In the genomic region with DNA sequence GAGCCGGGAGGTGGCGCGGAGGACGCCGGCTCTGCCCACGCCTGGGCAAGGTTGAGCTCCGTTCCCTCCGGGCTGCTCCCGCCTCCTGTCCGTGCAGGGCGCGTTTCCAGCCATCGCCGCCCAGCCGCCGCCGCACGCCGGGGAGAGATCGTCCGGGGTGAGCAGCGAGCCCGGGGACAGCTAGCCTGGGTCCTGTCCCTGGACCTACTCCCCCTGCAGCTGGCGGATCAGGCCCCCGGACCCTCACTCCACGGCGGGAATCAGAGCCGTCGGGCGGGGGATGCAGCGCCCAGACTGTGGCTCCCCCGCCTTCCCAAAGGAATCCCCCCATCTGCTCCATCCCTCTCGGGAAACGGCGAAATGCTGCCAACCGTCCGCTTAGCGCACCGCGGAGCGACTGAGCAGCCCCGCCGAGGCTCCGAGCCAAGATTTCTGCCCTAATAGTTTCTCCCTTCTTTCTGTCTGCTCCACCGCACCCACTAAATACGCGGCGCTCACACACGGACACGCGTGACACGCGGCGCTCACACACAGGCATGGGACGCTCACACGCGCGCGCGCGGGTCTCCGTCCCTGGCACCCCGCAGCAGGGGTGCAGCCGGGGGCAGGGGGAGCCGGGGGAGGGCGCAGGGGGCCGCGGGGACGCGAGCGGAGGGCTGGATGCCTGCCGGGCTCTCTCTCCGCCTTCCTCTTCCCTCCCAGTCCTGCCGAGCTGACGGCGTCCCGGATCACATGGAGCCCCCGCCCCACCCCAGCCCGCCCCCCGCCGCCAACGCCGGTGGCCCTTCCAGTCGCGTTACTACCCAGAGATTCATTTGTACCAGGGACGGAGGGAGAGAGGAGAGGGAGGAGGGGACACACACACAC, we compare ENCODE assay signal across 9 cellular contexts. TPM values are rescaled to one million over a fixed set of nuclear protein-coding genes. Genes with fewer than 3 reads are reported as not detected.
DNase-seq lines count a peak whose midpoint lies in the region; ATAC-seq and TF ChIP-seq lines count a peak whose summit lies in the region.
"Had no signal": no experiment of that assay in that cellular context is flagged by ENCODE, and none has a peak within 500 bp of the region (broad histone marks: within the 10 kb centered on the region; RNA-seq: fewer than 3 reads in every experiment).

A gene (plus strand): TSS at position 814 of the 867 bp plus-strand sequence. CDS start 19,918 bp downstream, outside the sequence.

- H3K9me3 ChIP-seq in esophagus squamous epithelium = no peaks in the 10 kb centered on the region

- DNase-seq in DMS 273 (lab: John Stamatoyannopoulos, UW; ENCODE audit: unreplicated experiment) (peak; percentile 82), DMS 273 treated with DMSO at 0.1 percent for 48 hours (lab: John Stamatoyannopoulos, UW) (no peak), esophagus squamous epithelium (lab: John Stamatoyannopoulos, UW) (no peak), activated gamma-delta T cell (lab: John Stamatoyannopoulos, UW) (no peak), mucosa of gallbladder (ENCODE audit: low spot score) (no peak)
- DNase-seq in T-helper 2 cell treated with Interferon-gamma antibody and Interleukin-4, amounts not matched to agents 5 μg/mL and 100 μg/mL, for 36 hours (ENCODE audit: low spot score) = no peak
- DNase-seq in natural killer cell treated with Interleukin-12 subunit alpha and Interleukin-12 subunit beta and Interleukin-15 and Interleukin-18, amount 100 ng/mL, for 72 hours (ENCODE audit: low spot score) = no peak

- peak; percentile 47 to 48 for ATAC-seq in natural killer cell treated with Interleukin-12 subunit alpha and Interleukin-12 subunit beta and Interleukin-15 and Interleukin-18, amount 100 ng/mL, for 72 hours
- no peak for ATAC-seq in HG02840 (IDR thresholded peaks at IDR 0.05; ENCODE audit: low FRiP score, unreplicated experiment)

- peak within 1 kb of the TSS in 3 of 4 donors; percentile 36 to 50 (median 47) for H3K27ac ChIP-seq in esophagus squamous epithelium
- H3K27ac ChIP-seq: 22Rv1 had no signal

- H3K4me3 ChIP-seq in esophagus squamous epithelium = peak within 1 kb of the TSS; percentile 41 to 74 (median 56)

- H3K27ac Mint-ChIP-seq in T-helper 2 cell treated with Interferon-gamma antibody and Interleukin-4, amounts not matched to agents 5 μg/mL and 100 μg/mL, for 36 hours = no peak within 1 kb of the TSS
- no peak within 1 kb of the TSS for H3K27ac Mint-ChIP-seq in natural killer cell treated with Interleukin-12 subunit alpha and Interleukin-12 subunit beta and Interleukin-15 and Interleukin-18, amount 100 ng/mL, for 72 hours

- no peak for TF ChIP-seq CTCF in esophagus squamous epithelium (IDR thresholded peaks at IDR 0.05)

- H3K36me3 Mint-ChIP-seq in T-helper 2 cell treated with Interferon-gamma antibody and Interleukin-4, amounts not matched to agents 5 μg/mL and 100 μg/mL, for 36 hours (ENCODE audit: low read depth) = no peaks in the 10 kb centered on the region
- H3K36me3 Mint-ChIP-seq in natural killer cell treated with Interleukin-12 subunit alpha and Interleukin-12 subunit beta and Interleukin-15 and Interleukin-18, amount 100 ng/mL, for 72 hours = no peaks in the 10 kb centered on the region

- peaks cover 69% of the 10 kb centered on the region for H3K27me3 Mint-ChIP-seq in T-helper 2 cell treated with Interferon-gamma antibody and Interleukin-4, amounts not matched to agents 5 μg/mL and 100 μg/mL, for 36 hours (ENCODE audit: low read depth)
- H3K27me3 Mint-ChIP-seq in natural killer cell treated with Interleukin-12 subunit alpha and Interleukin-12 subunit beta and Interleukin-15 and Interleukin-18, amount 100 ng/mL, for 72 hours = peaks cover 39 to 50% of the 10 kb centered on the region in 2 donors

- H3K27me3 ChIP-seq in esophagus squamous epithelium = peaks cover 0 to 43% (median 0%) of the 10 kb centered on the region in 4 donors

- intact Hi-C loops in esophagus squamous epithelium (cut with DNase I) = no loop called here

- 0% methylated on average over 7 to 8 of the region's 86 CpGs for WGBS in esophagus squamous epithelium, 2 donors

- H3K4me1 ChIP-seq in esophagus squamous epithelium = peaks cover 14 to 76% (median 23%) of the 10 kb centered on the region in 3 donors

- no peaks in the 10 kb centered on the region for H3K9me3 Mint-ChIP-seq in T-helper 2 cell treated with Interferon-gamma antibody and Interleukin-4, amounts not matched to agents 5 μg/mL and 100 μg/mL, for 36 hours
- no peaks in the 10 kb centered on the region for H3K9me3 Mint-ChIP-seq in natural killer cell treated with Interleukin-12 subunit alpha and Interleukin-12 subunit beta and Interleukin-15 and Interleukin-18, amount 100 ng/mL, for 72 hours

- H3K4me3 Mint-ChIP-seq in T-helper 2 cell treated with Interferon-gamma antibody and Interleukin-4, amounts not matched to agents 5 μg/mL and 100 μg/mL, for 36 hours = peak within 1 kb of the TSS; percentile 53
- peak within 1 kb of the TSS; percentile 71 for H3K4me3 Mint-ChIP-seq in natural killer cell treated with Interleukin-12 subunit alpha and Interleukin-12 subunit beta and Interleukin-15 and Interleukin-18, amount 100 ng/mL, for 72 hours

- no peaks in the 10 kb centered on the region for H3K36me3 ChIP-seq in esophagus squamous epithelium

- TF ChIP-seq POLR2A in esophagus squamous epithelium (IDR thresholded peaks at IDR 0.05) = no peak

- H3K4me1 Mint-ChIP-seq in T-helper 2 cell treated with Interferon-gamma antibody and Interleukin-4, amounts not matched to agents 5 μg/mL and 100 μg/mL, for 36 hours (ENCODE audit: low read depth) = peaks cover 8% of the 10 kb centered on the region
- H3K4me1 Mint-ChIP-seq in natural killer cell treated with Interleukin-12 subunit alpha and Interleukin-12 subunit beta and Interleukin-15 and Interleukin-18, amount 100 ng/mL, for 72 hours (ENCODE audit: low read depth in 2 of 2) = peaks cover 21 to 24% of the 10 kb centered on the region in 2 donors

RNA-seq across cellular contexts. Expression of the gene that starts here (rescaled TPM):
- total RNA-seq in esophagus squamous epithelium (1 to 10 TPM in 1 of 4 donors, under 1 TPM in 1, not detected in 2; 0.47 to 1.9 TPM), mucosa of gallbladder (1.6 TPM)
- not detected for total RNA-seq in natural killer cell treated with Interleukin-12 subunit alpha and Interleukin-12 subunit beta and Interleukin-15 and Interleukin-18, amount 100 ng/mL, for 72 hours

Comparison
In these comparisons a context has a peak if more than half of its experiments do, and no peak if none do; other contexts are left out.
1. Peak in ATAC-seq in natural killer cell treated with Interleukin-12 subunit alpha and Interleukin-12 subunit beta and Interleukin-15 and Interleukin-18, amount 100 ng/mL, for 72 hours; RNA of the gene not detected or under 1 TPM.